7 cellular contexts compared by ENCODE assay signal in genomic region chr2:178530625-178531142, GRCh38. TPM values are rescaled to one million over a fixed set of nuclear protein-coding genes. Genes with fewer than 3 reads are reported as not detected.
DNase-seq lines count a peak whose midpoint lies in the region; ATAC-seq and TF ChIP-seq lines count a peak whose summit lies in the region.

No MANE protein-coding gene starts in this region.

- in situ Hi-C loops in brain microvascular endothelial cell (cut with HindIII; ENCODE audit: low pct_ligation_motif_present, low sequenced_read_pairs) = no loop called here

- peaks cover 7 to 15% of the 10 kb centered on the region in 2 donors for H3K36me3 ChIP-seq in thyroid gland
- no peaks in the 10 kb centered on the region for H3K36me3 ChIP-seq in brain microvascular endothelial cell (replicated peaks)

- peak; percentile 51 for DNase-seq in GM19240 (ENCODE audit: insufficient read length, low spot score)
- DNase-seq in SKM-1 (lab: John Stamatoyannopoulos, UW; ENCODE audit: unreplicated experiment) = peak; percentile 85
- DNase-seq in renal cortical epithelial cell (ENCODE audit: low read depth) = peak; percentile 3
- DNase-seq in effector CD4-positive, alpha-beta T cell = no peak
- DNase-seq in thyroid gland = no peak
- no peak for DNase-seq in brain microvascular endothelial cell

- no peak overlapping the region for H3K27ac ChIP-seq in thyroid gland
- H3K27ac ChIP-seq in brain microvascular endothelial cell = no peak overlapping the region

- 90 to 92% methylated on average over 8 of the region's 8 CpGs for WGBS in thyroid gland, 2 donors

- H3K27me3 ChIP-seq in thyroid gland = no peaks in the 10 kb centered on the region
- no peaks in the 10 kb centered on the region for H3K27me3 ChIP-seq in brain microvascular endothelial cell (replicated peaks)

- TF ChIP-seq CTCF in thyroid gland (IDR thresholded peaks at IDR 0.05) (no peak), brain microvascular endothelial cell (IDR thresholded peaks at IDR 0.05; ENCODE audit: low read depth, low read length, missing control alignments) (no peak)

- intact Hi-C loops in thyroid gland (cut with DNase I) = no loop called here

- no peaks in the 10 kb centered on the region for H3K9me3 ChIP-seq in thyroid gland

- peak; percentile 94 for ATAC-seq in HG02852 (IDR thresholded peaks at IDR 0.05; ENCODE audit: unreplicated experiment)

- no peak overlapping the region for H3K4me3 ChIP-seq in thyroid gland (replicated peaks in 1 of 3)
- no peak overlapping the region for H3K4me3 ChIP-seq in brain microvascular endothelial cell (ENCODE audit: low read depth, low read length)

- no peak for TF ChIP-seq POLR2A in thyroid gland (IDR thresholded peaks at IDR 0.05)

- H3K4me1 ChIP-seq in thyroid gland = no peaks in the 10 kb centered on the region

RNA-seq across cellular contexts. Expression of gene PLEKHA3, which starts 50.4 kb away (rescaled TPM):
- 5.7 and 22.8 TPM in 2 replicates for total RNA-seq in renal cortical epithelial cell
- 10 to 100 TPM; 12.3 to 23.5 (median 15.6) TPM for total RNA-seq in thyroid gland

RNA-seq across cellular contexts. Expression of gene FKBP7, which starts 52.3 kb away (rescaled TPM):
- total RNA-seq in renal cortical epithelial cell (3.1 and 21.9 TPM in 2 replicates), thyroid gland (10 to 100 TPM; 10.0 to 22.4 (median 16.5) TPM)

Comparison
In these comparisons a context has a peak if more than half of its experiments do, and no peak if none do; other contexts are left out.
1. DNase-seq: peak in GM19240 (single experiment), SKM-1 (single experiment) and renal cortical epithelial cell (single experiment); none in effector CD4-positive, alpha-beta T cell (single experiment), thyroid gland (0 of 2) and brain microvascular endothelial cell (single experiment).